In the genomic region with DNA sequence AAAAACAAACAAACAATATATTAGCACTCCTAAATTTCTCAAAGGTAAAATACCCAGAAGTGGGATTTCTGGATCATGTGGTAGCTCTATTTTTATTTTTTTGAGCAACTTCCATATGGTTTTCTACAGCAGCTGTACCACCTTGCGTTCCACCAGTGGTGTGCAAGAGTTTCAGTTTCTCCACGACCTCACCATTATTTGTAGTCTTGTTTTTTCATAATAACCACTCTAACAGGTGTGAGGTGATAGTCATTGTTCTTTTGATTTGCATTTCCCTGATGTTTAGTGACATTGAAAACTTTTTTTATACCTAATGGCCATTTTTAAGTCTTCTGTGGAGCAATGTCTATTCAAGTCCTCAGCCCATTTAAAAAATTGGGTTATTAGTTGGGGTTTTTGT, we compare ENCODE assay signal across 14 cellular contexts.
DNase-seq lines count a peak whose midpoint lies in the region; ATAC-seq and TF ChIP-seq lines count a peak whose summit lies in the region.
"Had no signal": no experiment of that assay in that cellular context is flagged by ENCODE, and none has a peak within 500 bp of the region (broad histone marks: within the 10 kb centered on the region; RNA-seq: fewer than 3 reads in every experiment).

No MANE protein-coding gene starts in this region.

- POLR2A ChIA-PET in HEK293T (lab: Yijun Ruan, JAX), result no interaction called here

- CTCF ChIA-PET in HEK293T (lab: Yijun Ruan, JAX), result no interaction called here

- no peak for DNase-seq in HEK293T (ENCODE audit: extremely low spot score)
- DNase-seq in activated CD8-positive, alpha-beta memory T cell treated with anti-CD3 and anti-CD28 coated beads, Interleukin-2, amount 50 U/mL, for 4 hours, result no peak
- DNase-seq in NK-92 (lab: John Stamatoyannopoulos, UW; ENCODE audit: unreplicated experiment), result no peak
- no peak for DNase-seq in activated CD4-positive, alpha-beta T cell treated with anti-CD3 and anti-CD28 coated beads, Interleukin-2, amount 50 U/mL, for 1 hour
- DNase-seq: activated CD4-positive, alpha-beta T cell treated with anti-CD3 and anti-CD28 coated beads, Interleukin-2, amount 50 U/mL, for 4 hours; amygdala; MV-4-11; naive thymus-derived CD4-positive, alpha-beta T cell; SJCRH30; T1000 had no signal

- ATAC-seq in GM18870 (IDR thresholded peaks at IDR 0.05; ENCODE audit: unreplicated experiment) (peak; percentile 85), GM21515 (IDR thresholded peaks at IDR 0.05; ENCODE audit: unreplicated experiment) (peak; percentile 94), HG02970 (IDR thresholded peaks at IDR 0.05; ENCODE audit: low FRiP score, unreplicated experiment) (peak; percentile 66), HG03521 (IDR thresholded peaks at IDR 0.05; ENCODE audit: unreplicated experiment) (peak; percentile 91)
- ATAC-seq: naive thymus-derived CD4-positive, alpha-beta T cell had no signal

TF ChIP-seq in HEK293T, 16 proteins besides CTCF, POLR2A, EP300 and RAD21:
- no peak for TF ChIP-seq FOXM1 (IDR thresholded peaks at IDR 0.05; ENCODE audit: borderline replicate concordance)
- TF ChIP-seq, protein P1, sequence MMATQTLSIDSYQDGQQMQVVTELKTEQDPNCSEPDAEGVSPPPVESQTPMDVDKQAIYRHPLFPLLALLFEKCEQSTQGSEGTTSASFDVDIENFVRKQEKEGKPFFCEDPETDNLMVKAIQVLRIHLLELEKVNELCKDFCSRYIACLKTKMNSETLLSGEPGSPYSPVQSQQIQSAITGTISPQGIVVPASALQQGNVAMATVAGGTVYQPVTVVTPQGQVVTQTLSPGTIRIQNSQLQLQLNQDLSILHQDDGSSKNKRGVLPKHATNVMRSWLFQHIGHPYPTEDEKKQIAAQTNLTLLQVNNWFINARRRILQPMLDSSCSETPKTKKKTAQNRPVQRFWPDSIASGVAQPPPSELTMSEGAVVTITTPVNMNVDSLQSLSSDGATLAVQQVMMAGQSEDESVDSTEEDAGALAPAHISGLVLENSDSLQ (IDR thresholded peaks at IDR 0.05), result no peak
- no peak for TF ChIP-seq L3MBTL2 (conservative IDR thresholded peaks at IDR 0.05)
- no peak for TF ChIP-seq CTBP1 (IDR thresholded peaks at IDR 0.05; ENCODE audit: borderline replicate concordance)
- TF ChIP-seq HDGF (IDR thresholded peaks at IDR 0.05; ENCODE audit: borderline replicate concordance), result no peak
- TF ChIP-seq FOXK2 (IDR thresholded peaks at IDR 0.05), result no peak
- no peak for TF ChIP-seq BHLHE40 (IDR thresholded peaks at IDR 0.05; ENCODE audit: borderline replicate concordance)
TF ChIP-seq in HEK293T: peak in this region for 0.
